In genomic region chr5:149239917-149240316, GRCh38 we compare ENCODE assay signal across 21 cellular contexts. TPM values are rescaled to one million over a fixed set of nuclear protein-coding genes. Genes with fewer than 3 reads are reported as not detected.
DNase-seq lines count a peak whose midpoint lies in the region; ATAC-seq lines count a peak whose summit lies in the region.
"Had no signal": no experiment of that assay in that cellular context is flagged by ENCODE, and none has a peak within 500 bp of the region (broad histone marks: within the 10 kb centered on the region; RNA-seq: fewer than 3 reads in every experiment).

No MANE protein-coding gene starts in this region.

- H3K27me3 Mint-ChIP-seq in activated T-cell treated with anti-CD3 and anti-CD28 coated beads, Interleukin-2, amount 50 U/mL, for 72 hours (ENCODE audit: low read depth), result no peaks in the 10 kb centered on the region
- no peaks in the 10 kb centered on the region for H3K27me3 Mint-ChIP-seq in activated CD4-positive, alpha-beta memory T cell treated with anti-CD3 and anti-CD28 coated beads for 36 hours
- H3K27me3 Mint-ChIP-seq in stimulated activated naive CD8-positive, alpha-beta T cell treated with anti-CD3 and anti-CD28 coated beads, Interleukin-15, Interleukin-2, amounts not matched to agents 100 ng/mL and 50 ng/mL, for 24 hours, result no peaks in the 10 kb centered on the region

- peaks cover 0 to 3% of the 10 kb centered on the region in 2 donors for H3K9me3 Mint-ChIP-seq in activated T-cell treated with anti-CD3 and anti-CD28 coated beads, Interleukin-2, amount 50 U/mL, for 72 hours
- H3K9me3 Mint-ChIP-seq in activated CD4-positive, alpha-beta memory T cell treated with anti-CD3 and anti-CD28 coated beads for 36 hours, result no peaks in the 10 kb centered on the region
- no peaks in the 10 kb centered on the region for H3K9me3 Mint-ChIP-seq in stimulated activated naive CD8-positive, alpha-beta T cell treated with anti-CD3 and anti-CD28 coated beads, Interleukin-15, Interleukin-2, amounts not matched to agents 100 ng/mL and 50 ng/mL, for 24 hours
- H3K9me3 Mint-ChIP-seq: IgD-negative memory B cell had no signal

- H3K36me3 Mint-ChIP-seq in activated T-cell treated with anti-CD3 and anti-CD28 coated beads, Interleukin-2, amount 50 U/mL, for 72 hours (ENCODE audit: insufficient read depth in 2 of 2), result no peaks in the 10 kb centered on the region
- peaks cover 2% of the 10 kb centered on the region for H3K36me3 Mint-ChIP-seq in activated CD4-positive, alpha-beta memory T cell treated with anti-CD3 and anti-CD28 coated beads for 36 hours
- no peaks in the 10 kb centered on the region for H3K36me3 Mint-ChIP-seq in stimulated activated naive CD8-positive, alpha-beta T cell treated with anti-CD3 and anti-CD28 coated beads, Interleukin-15, Interleukin-2, amounts not matched to agents 100 ng/mL and 50 ng/mL, for 24 hours (ENCODE audit: low read depth)
- H3K36me3 Mint-ChIP-seq: activated naive CD4-positive, alpha-beta T cell treated with anti-CD3 and anti-CD28 coated beads, Interleukin-2, amount 50 U/mL, for 72 hours; IgD-negative memory B cell had no signal

- no peaks in the 10 kb centered on the region for H3K27me3 ChIP-seq in effector memory CD4-positive, alpha-beta T cell (replicated peaks; ENCODE audit: control insufficient read depth, insufficient read depth, low read length, poor library complexity, severe bottlenecking)
- H3K27me3 ChIP-seq: foreskin keratinocyte had no signal

- no peak overlapping the region for H3K4me3 ChIP-seq in effector memory CD4-positive, alpha-beta T cell (ENCODE audit: insufficient read depth, low read depth, low read length, poor library complexity, severe bottlenecking)
- H3K4me3 ChIP-seq: stomach had no signal

- intact Hi-C loops in activated CD4-positive, alpha-beta memory T cell treated with anti-CD3 and anti-CD28 coated beads for 36 hours (cut with micrococcal nuclease), result no loop called here

- POLR2A ChIA-PET in activated CD4-positive, alpha-beta memory T cell treated with anti-CD3 and anti-CD28 coated beads for 36 hours (lab: Charles Lee), result interaction anchor here (1.2 kb wide), 1 partner anchor 448 kb away, joined by 3 read pairs; no protein-coding TSS in a partner anchor

- CTCF ChIA-PET in activated CD4-positive, alpha-beta memory T cell treated with anti-CD3 and anti-CD28 coated beads for 36 hours (lab: Charles Lee), result interaction anchor here (1.0 to 1.2 kb wide), 2 partner anchors 25 to 96 kb away, joined by 4 to 5 read pairs; no protein-coding TSS in a partner anchor

- H3K27ac Mint-ChIP-seq in activated T-cell treated with anti-CD3 and anti-CD28 coated beads, Interleukin-2, amount 50 U/mL, for 72 hours, result no peak overlapping the region
- H3K27ac Mint-ChIP-seq in activated CD4-positive, alpha-beta memory T cell treated with anti-CD3 and anti-CD28 coated beads for 36 hours, result peak overlapping the region; percentile 86
- peak overlapping the region; percentile 81 for H3K27ac Mint-ChIP-seq in stimulated activated naive CD8-positive, alpha-beta T cell treated with anti-CD3 and anti-CD28 coated beads, Interleukin-15, Interleukin-2, amounts not matched to agents 100 ng/mL and 50 ng/mL, for 24 hours
- H3K27ac Mint-ChIP-seq: brain had no signal

- H3K9me3 ChIP-seq in effector memory CD4-positive, alpha-beta T cell (ENCODE audit: control insufficient read depth, low read length), result no peaks in the 10 kb centered on the region
- H3K9me3 ChIP-seq: stomach had no signal

- peaks cover 40% of the 10 kb centered on the region for H3K4me1 Mint-ChIP-seq in activated T-cell treated with anti-CD3 and anti-CD28 coated beads, Interleukin-2, amount 50 U/mL, for 72 hours (ENCODE audit: low read depth)
- H3K4me1 Mint-ChIP-seq in activated CD4-positive, alpha-beta memory T cell treated with anti-CD3 and anti-CD28 coated beads for 36 hours (ENCODE audit: low read depth), result peaks cover 38% of the 10 kb centered on the region
- peaks cover 24% of the 10 kb centered on the region for H3K4me1 Mint-ChIP-seq in stimulated activated naive CD8-positive, alpha-beta T cell treated with anti-CD3 and anti-CD28 coated beads, Interleukin-15, Interleukin-2, amounts not matched to agents 100 ng/mL and 50 ng/mL, for 24 hours (ENCODE audit: low read depth)
- H3K4me1 Mint-ChIP-seq: brain had no signal

- no peaks in the 10 kb centered on the region for H3K36me3 ChIP-seq in effector memory CD4-positive, alpha-beta T cell (ENCODE audit: control insufficient read depth, insufficient read depth, low read length)
- H3K36me3 ChIP-seq: stomach had no signal

- peaks cover 19% of the 10 kb centered on the region for H3K4me1 ChIP-seq in effector memory CD4-positive, alpha-beta T cell (ENCODE audit: control insufficient read depth, insufficient read depth, low read length, poor library complexity, severe bottlenecking)
- H3K4me1 ChIP-seq: foreskin keratinocyte, stomach had no signal

- H3K27ac ChIP-seq in effector memory CD4-positive, alpha-beta T cell (ENCODE audit: insufficient read depth, low read length, poor library complexity, severe bottlenecking), result peak overlapping the region; percentile 35
- H3K27ac ChIP-seq: foreskin keratinocyte, RWPE1, stomach had no signal

- H3K4me3 Mint-ChIP-seq in activated T-cell treated with anti-CD3 and anti-CD28 coated beads, Interleukin-2, amount 50 U/mL, for 72 hours, result no peak overlapping the region
- H3K4me3 Mint-ChIP-seq in activated CD4-positive, alpha-beta memory T cell treated with anti-CD3 and anti-CD28 coated beads for 36 hours, result no peak overlapping the region
- H3K4me3 Mint-ChIP-seq in stimulated activated naive CD8-positive, alpha-beta T cell treated with anti-CD3 and anti-CD28 coated beads, Interleukin-15, Interleukin-2, amounts not matched to agents 100 ng/mL and 50 ng/mL, for 24 hours, result no peak overlapping the region
- H3K4me3 Mint-ChIP-seq: brain had no signal

- ATAC-seq in activated T-cell treated with anti-CD3 and anti-CD28 coated beads, Interleukin-2, amount 50 U/mL, for 72 hours (replicated peaks in 1 of 2), result peak; percentile 2 to 11
- ATAC-seq in GM18907 (IDR thresholded peaks at IDR 0.05; ENCODE audit: unreplicated experiment), result no peak

- DNase-seq in activated T-cell treated with anti-CD3 and anti-CD28 coated beads, Interleukin-2, amount 50 U/mL, for 72 hours, result no peak
- no peak for DNase-seq in activated T-cell treated with anti-CD3 and anti-CD28 coated beads, Interleukin-2, amount 50 U/mL, for 1 hour
- peak; percentile 17 for DNase-seq in activated CD4-positive, alpha-beta memory T cell treated with anti-CD3 and anti-CD28 coated beads for 36 hours
- DNase-seq in effector memory CD4-positive, alpha-beta T cell, result no peak
- DNase-seq in SHP77 treated with DMSO at 0.1 percent for 48 hours (lab: John Stamatoyannopoulos, UW) (no peak), SW 1271 (lab: John Stamatoyannopoulos, UW) (no peak)
- DNase-seq: Calu3, H7, hypothalamus, kidney glomerular epithelial cell, mesendoderm, NCI-H187, NCI-H446 treated with DMSO at 0.1 percent for 48 hours had no signal

RNA-seq across cellular contexts. Expression of gene AFAP1L1, which starts 31.7 kb away (rescaled TPM):
- under 1 TPM; 0.12 to 0.17 TPM for total RNA-seq in activated T-cell treated with anti-CD3 and anti-CD28 coated beads, Interleukin-2, amount 50 U/mL, for 72 hours
- not detected for total RNA-seq in activated CD4-positive, alpha-beta memory T cell treated with anti-CD3 and anti-CD28 coated beads for 36 hours
